11 cellular contexts compared by ENCODE assay signal in genomic region chr19:4391701-4392543, GRCh38. TPM values are rescaled to one million over a fixed set of nuclear protein-coding genes. Genes with fewer than 3 reads are reported as not detected.
A peak's percentile ranks its signal among the peaks of the same experiment; 100 is the strongest.
DNase-seq lines count a peak whose midpoint lies in the region; ATAC-seq and TF ChIP-seq lines count a peak whose summit lies in the region.
"Had no signal": no experiment of that assay in that cellular context is flagged by ENCODE, and none has a peak within 500 bp of the region (broad histone marks: within the 10 kb centered on the region; RNA-seq: fewer than 3 reads in every experiment).

No MANE protein-coding gene starts in this region.

- TF ChIP-seq CTCF in AG04449 (IDR thresholded peaks at IDR 0.05; ENCODE audit: insufficient read depth, low read length, missing control alignments), result no peak
- no peak for TF ChIP-seq CTCF in foreskin fibroblast (IDR thresholded peaks at IDR 0.05; ENCODE audit: low read depth, low read length)
- no peak for TF ChIP-seq CTCF in omental fat pad (IDR thresholded peaks at IDR 0.05)

- POLR2A ChIA-PET in AG04449 (lab: Yijun Ruan, JAX) (interaction anchor here (0.7 to 1.4 kb wide), 2 partner anchors 8 to 10 kb away, joined by 3 to 4 read pairs; partner anchors contain the start of genes CHAF1A and SH3GL1), HEK293T (lab: Yijun Ruan, JAX) (interaction anchor here (1.0 to 1.1 kb wide), 2 partner anchors 29 to 37 kb away, joined by 3 to 4 read pairs; no protein-coding TSS in a partner anchor)

- peak overlapping the region; percentile 12; the same call in 1 of the 2 replicates for H3K4me3 ChIP-seq in AG04449 (ENCODE audit: low read depth, low read length)
- H3K4me3 ChIP-seq in foreskin fibroblast (ENCODE audit: low read depth in 1 of 2, low read length in 2 of 2), result peak overlapping the region in 1 of 2 donors; percentile 26

- peak; percentile 28 for ATAC-seq in omental fat pad (ENCODE audit: low FRiP score)
- ATAC-seq in HG03159 (IDR thresholded peaks at IDR 0.05; ENCODE audit: unreplicated experiment), result no peak
- no peak for ATAC-seq in GM21367 (IDR thresholded peaks at IDR 0.05; ENCODE audit: unreplicated experiment)
- ATAC-seq: CD8-positive, alpha-beta T cell had no signal

- CTCF ChIA-PET in AG04449 (lab: Yijun Ruan, JAX) (interaction anchor here (0.9 to 8.8 kb wide), 6 partner anchors 9 to 49 kb away, joined by 3 to 102 read pairs (median 6); partner anchors contain the start of genes CHAF1A, MPND and SH3GL1), HEK293T (lab: Yijun Ruan, JAX) (interaction anchor here (1.5 kb wide), 1 partner anchor 8 kb away, joined by 4 read pairs; the partner anchor contains the start of gene SH3GL1)

- no peak for DNase-seq in AG04449 (ENCODE audit: low read depth, low spot score)
- peak; percentile 52 for DNase-seq in amniotic epithelial cell (ENCODE audit: low read depth)
- DNase-seq in foreskin fibroblast, result peak; percentile 89 to 90
- DNase-seq in omental fat pad (ENCODE audit: low spot score), result no peak
- DNase-seq in inferior parietal cortex (ENCODE audit: extremely low spot score), result no peak
- no peak for DNase-seq in HEK293T (ENCODE audit: extremely low spot score)
- DNase-seq: CD8-positive, alpha-beta T cell; effector CD4-positive, alpha-beta T cell; NCI-H2081 treated with DMSO at 0.1 percent for 48 hours had no signal

TF ChIP-seq in HEK293T, 16 proteins besides CTCF, POLR2A, EP300 and RAD21:
- TF ChIP-seq NFRKB (IDR thresholded peaks at IDR 0.05) (no peak), FOXA1 (IDR thresholded peaks at IDR 0.05) (no peak), ZNF384 (IDR thresholded peaks at IDR 0.05) (no peak), SUZ12 (IDR thresholded peaks at IDR 0.05) (no peak), FOXK2 (IDR thresholded peaks at IDR 0.05) (no peak), ARNT (IDR thresholded peaks at IDR 0.05) (no peak), HDGF (IDR thresholded peaks at IDR 0.05; ENCODE audit: borderline replicate concordance) (no peak), SP1 (IDR thresholded peaks at IDR 0.05) (no peak), L3MBTL2 (conservative IDR thresholded peaks at IDR 0.05) (no peak), ELF4 (IDR thresholded peaks at IDR 0.05) (no peak), FOXM1 (IDR thresholded peaks at IDR 0.05; ENCODE audit: borderline replicate concordance) (no peak), LEF1 (IDR thresholded peaks at IDR 0.05; ENCODE audit: borderline replicate concordance) (no peak)
- TF ChIP-seq, protein P1, sequence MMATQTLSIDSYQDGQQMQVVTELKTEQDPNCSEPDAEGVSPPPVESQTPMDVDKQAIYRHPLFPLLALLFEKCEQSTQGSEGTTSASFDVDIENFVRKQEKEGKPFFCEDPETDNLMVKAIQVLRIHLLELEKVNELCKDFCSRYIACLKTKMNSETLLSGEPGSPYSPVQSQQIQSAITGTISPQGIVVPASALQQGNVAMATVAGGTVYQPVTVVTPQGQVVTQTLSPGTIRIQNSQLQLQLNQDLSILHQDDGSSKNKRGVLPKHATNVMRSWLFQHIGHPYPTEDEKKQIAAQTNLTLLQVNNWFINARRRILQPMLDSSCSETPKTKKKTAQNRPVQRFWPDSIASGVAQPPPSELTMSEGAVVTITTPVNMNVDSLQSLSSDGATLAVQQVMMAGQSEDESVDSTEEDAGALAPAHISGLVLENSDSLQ (IDR thresholded peaks at IDR 0.05), result no peak

RNA-seq across cellular contexts. Expression of gene SH3GL1, which starts 8.4 kb away (rescaled TPM):
- total RNA-seq in omental fat pad, result 10 to 100 TPM; 38.0 to 54.9 (median 48.2) TPM

RNA-seq across cellular contexts. Expression of gene CHAF1A, which starts 10.5 kb away (rescaled TPM):
- 1 to 10 TPM; 3.9 to 6.5 (median 4.1) TPM for total RNA-seq in omental fat pad

RNA-seq across cellular contexts. Expression of gene MPND, which starts 48.6 kb away (rescaled TPM):
- 1 to 10 TPM; 3.5 to 7.1 (median 6.0) TPM for total RNA-seq in omental fat pad

RNA-seq across cellular contexts. Expression of gene STAP2, which starts 53.3 kb away (rescaled TPM):
- total RNA-seq in omental fat pad, result 10 to 100 TPM in 2 of 4 donors, 1 to 10 TPM in 2; 4.6 to 18.8 (median 7.7) TPM

Comparison
In these comparisons a context has a peak if more than half of its experiments do, and no peak if none do; other contexts are left out.
1. DNase-seq: peak in amniotic epithelial cell (single experiment) and foreskin fibroblast (2 of 2); none in AG04449 (single experiment), omental fat pad (single experiment), inferior parietal cortex (single experiment) and HEK293T (single experiment).